ENCODE assay signal across 8 cellular contexts in genomic region chr12:48716168-48716492, GRCh38. TPM values are rescaled to one million over a fixed set of nuclear protein-coding genes. Genes with fewer than 3 reads are reported as not detected.
A peak's percentile ranks its signal among the peaks of the same experiment; 100 is the strongest.
DNase-seq lines count a peak whose midpoint lies in the region; ATAC-seq lines count a peak whose summit lies in the region.

No MANE protein-coding gene starts in this region.

- H3K4me3 ChIP-seq in BLaER1 treated with 17β-estradiol and CSF1 and Interleukin-3, amounts not matched to agents 10 nM and 100 nM, result peak overlapping the region; percentile 73 to 96 (median 88)
- H3K4me3 ChIP-seq in Karpas-422 (ENCODE audit: low read length) (peak overlapping the region; percentile 95), duodenal mucosa (ENCODE audit: low read depth in 1 of 2, low read length in 2 of 2) (peak overlapping the region; percentile 90 to 98)

- H3K27me3 ChIP-seq in BLaER1 treated with 17β-estradiol and CSF1 and Interleukin-3, amounts not matched to agents 10 nM and 100 nM, result no peaks in the 10 kb centered on the region
- H3K27me3 ChIP-seq in Karpas-422 (ENCODE audit: low read length) (no peaks in the 10 kb centered on the region), duodenal mucosa (ENCODE audit: control insufficient read depth in 1 of 2, insufficient read depth in 2 of 2, low read length in 2 of 2) (no peaks in the 10 kb centered on the region)

- peaks cover 51% of the 10 kb centered on the region for H3K79me2 ChIP-seq in Karpas-422 (ENCODE audit: low read length)

- peaks cover 34 to 52% (median 44%) of the 10 kb centered on the region in 11 experiments; a peak in 20 of 22 replicates for H4K20me1 ChIP-seq in BLaER1 treated with 17β-estradiol and CSF1 and Interleukin-3, amounts not matched to agents 10 nM and 100 nM
- H4K20me1 ChIP-seq in Karpas-422 (ENCODE audit: insufficient read depth, low read depth, low read length), result peaks cover 7% of the 10 kb centered on the region

- H3K27ac Mint-ChIP-seq in natural killer cell treated with Interleukin-12 subunit alpha and Interleukin-12 subunit beta and Interleukin-15 and Interleukin-18, amount 100 ng/mL, for 72 hours, result peak overlapping the region; percentile 96 to 99

- H2AFZ ChIP-seq in Karpas-422 (ENCODE audit: low read length), result peak overlapping the region; percentile 44; the same call in 1 of the 2 replicates

- H3K9ac ChIP-seq in BLaER1 treated with 17β-estradiol and CSF1 and Interleukin-3, amounts not matched to agents 10 nM and 100 nM, result peak overlapping the region; percentile 88 to 97 (median 95)
- peak overlapping the region; percentile 93 for H3K9ac ChIP-seq in Karpas-422 (ENCODE audit: low read length)
- peak overlapping the region; percentile 92 to 99 for H3K9ac ChIP-seq in duodenal mucosa (ENCODE audit: low read depth in 1 of 2, low read length in 2 of 2)

- peaks cover 32 to 45% (median 42%) of the 10 kb centered on the region in 11 experiments for H3K36me3 ChIP-seq in BLaER1 treated with 17β-estradiol and CSF1 and Interleukin-3, amounts not matched to agents 10 nM and 100 nM
- H3K36me3 ChIP-seq in Karpas-422 (ENCODE audit: insufficient read depth, low read length) (peaks cover 24% of the 10 kb centered on the region; the same call in 1 of the 2 replicates), duodenal mucosa (ENCODE audit: control insufficient read depth in 1 of 2, insufficient read depth in 2 of 2, low read length in 2 of 2) (peaks cover 0 to 26% of the 10 kb centered on the region in 2 donors)

- peaks cover 0 to 2% of the 10 kb centered on the region in 2 donors for H3K27me3 Mint-ChIP-seq in natural killer cell treated with Interleukin-12 subunit alpha and Interleukin-12 subunit beta and Interleukin-15 and Interleukin-18, amount 100 ng/mL, for 72 hours

- peak overlapping the region; percentile 75 to 97 (median 90) for H3K4me2 ChIP-seq in BLaER1 treated with 17β-estradiol and CSF1 and Interleukin-3, amounts not matched to agents 10 nM and 100 nM
- peak overlapping the region; percentile 100 for H3K4me2 ChIP-seq in Karpas-422 (ENCODE audit: low read depth, low read length, poor library complexity, severe bottlenecking)

- no peak for DNase-seq in Karpas-422
- no peak for DNase-seq in natural killer cell treated with Interleukin-12 subunit alpha and Interleukin-12 subunit beta and Interleukin-15 and Interleukin-18, amount 100 ng/mL, for 72 hours (ENCODE audit: low spot score)
- DNase-seq in NCI-H1694 (lab: John Stamatoyannopoulos, UW), result no peak
- no peak for DNase-seq in activated effector memory CD4-positive, alpha-beta T cell treated with anti-CD3 and anti-CD28 coated beads, Interleukin-2, amount 50 U/mL, for 16 hours
- no peak for DNase-seq in activated CD4-positive, alpha-beta T cell treated with anti-CD3 and anti-CD28 coated beads for 1 hour
- no peak for DNase-seq in midbrain (lab: John Stamatoyannopoulos, UW)

- peaks cover 32 to 36% of the 10 kb centered on the region in 2 donors for H3K4me1 Mint-ChIP-seq in natural killer cell treated with Interleukin-12 subunit alpha and Interleukin-12 subunit beta and Interleukin-15 and Interleukin-18, amount 100 ng/mL, for 72 hours (ENCODE audit: low read depth in 2 of 2)

- H3K36me3 Mint-ChIP-seq in natural killer cell treated with Interleukin-12 subunit alpha and Interleukin-12 subunit beta and Interleukin-15 and Interleukin-18, amount 100 ng/mL, for 72 hours, result peaks cover 31% of the 10 kb centered on the region

- ATAC-seq in natural killer cell treated with Interleukin-12 subunit alpha and Interleukin-12 subunit beta and Interleukin-15 and Interleukin-18, amount 100 ng/mL, for 72 hours, result peak in 1 of 2 donors; percentile 35

- H3K9me2 ChIP-seq in Karpas-422 (replicated peaks; ENCODE audit: insufficient read depth, low read length), result no peaks in the 10 kb centered on the region

- peaks cover 19 to 27% (median 23%) of the 10 kb centered on the region in 11 experiments for H3K9me3 ChIP-seq in BLaER1 treated with 17β-estradiol and CSF1 and Interleukin-3, amounts not matched to agents 10 nM and 100 nM (replicated peaks in 1 of 11)
- H3K9me3 ChIP-seq in Karpas-422 (ENCODE audit: low read length) (peaks cover 5% of the 10 kb centered on the region; the same call in 1 of the 2 replicates), duodenal mucosa (ENCODE audit: control insufficient read depth in 1 of 2, low read length in 2 of 2) (peaks cover 5% of the 10 kb centered on the region in 2 donors)

- H3K4me3 Mint-ChIP-seq in natural killer cell treated with Interleukin-12 subunit alpha and Interleukin-12 subunit beta and Interleukin-15 and Interleukin-18, amount 100 ng/mL, for 72 hours, result peak overlapping the region; percentile 98

- H3K4me1 ChIP-seq in BLaER1 treated with 17β-estradiol and CSF1 and Interleukin-3, amounts not matched to agents 10 nM and 100 nM, result peaks cover 24 to 34% (median 30%) of the 10 kb centered on the region in 10 experiments
- H3K4me1 ChIP-seq in Karpas-422 (ENCODE audit: low read length) (peaks cover 26% of the 10 kb centered on the region), duodenal mucosa (ENCODE audit: control insufficient read depth in 1 of 2, insufficient read depth in 2 of 2, low read length in 2 of 2) (peaks cover 14 to 30% of the 10 kb centered on the region in 2 donors)

- peak overlapping the region; percentile 87 to 97 (median 94) for H3K27ac ChIP-seq in BLaER1 treated with 17β-estradiol and CSF1 and Interleukin-3, amounts not matched to agents 10 nM and 100 nM
- H3K27ac ChIP-seq in Karpas-422 (ENCODE audit: low read length), result peak overlapping the region; percentile 74
- H3K27ac ChIP-seq in duodenal mucosa (ENCODE audit: low read depth, low read length), result peak overlapping the region; percentile 94

- H3K9me3 Mint-ChIP-seq in natural killer cell treated with Interleukin-12 subunit alpha and Interleukin-12 subunit beta and Interleukin-15 and Interleukin-18, amount 100 ng/mL, for 72 hours, result peaks cover 8% of the 10 kb centered on the region

RNA-seq across cellular contexts. Expression of gene CCNT1, which starts 0.4 kb away (rescaled TPM):
- 39.2 and 40.9 TPM in 2 replicates for total RNA-seq in Karpas-422 (2014; rRNA removed; shearing (Covaris generic); ENCODE audit: low replicate concordance)
- 10 to 100 TPM; 53.4 to 64.0 TPM for total RNA-seq in natural killer cell treated with Interleukin-12 subunit alpha and Interleukin-12 subunit beta and Interleukin-15 and Interleukin-18, amount 100 ng/mL, for 72 hours

RNA-seq across cellular contexts. Expression of gene KANSL2, which starts 34.1 kb away (rescaled TPM):
- 33.9 and 56.9 TPM in 2 replicates for total RNA-seq in Karpas-422 (2014; rRNA removed; shearing (Covaris generic); ENCODE audit: low replicate concordance)
- 10 to 100 TPM; 42.5 to 77.9 TPM for total RNA-seq in natural killer cell treated with Interleukin-12 subunit alpha and Interleukin-12 subunit beta and Interleukin-15 and Interleukin-18, amount 100 ng/mL, for 72 hours
